Comparison of ENCODE assay signal across 9 cellular contexts in genomic region chr16:3022208-3022696, GRCh38. TPM values are rescaled to one million over a fixed set of nuclear protein-coding genes. Genes with fewer than 3 reads are reported as not detected.
DNase-seq lines count a peak whose midpoint lies in the region; ATAC-seq lines count a peak whose summit lies in the region.
"Had no signal": no experiment of that assay in that cellular context is flagged by ENCODE, and none has a peak within 500 bp of the region (broad histone marks: within the 10 kb centered on the region; RNA-seq: fewer than 3 reads in every experiment).

No MANE protein-coding gene starts in this region.

- no peaks in the 10 kb centered on the region for H3K9me3 Mint-ChIP-seq in activated CD8-positive, alpha-beta memory T cell treated with anti-CD3 and anti-CD28 coated beads, Interleukin-2, amount 10 ng/mL, durations not matched to agents 7 days and 5 days (ENCODE audit: low read depth)

- ATAC-seq in activated CD8-positive, alpha-beta memory T cell treated with anti-CD3 and anti-CD28 coated beads, Interleukin-2, amount 10 ng/mL, durations not matched to agents 7 days and 5 days = peak; percentile 35
- ATAC-seq in GM21717 (IDR thresholded peaks at IDR 0.05; ENCODE audit: unreplicated experiment) (no peak), GM18909 (IDR thresholded peaks at IDR 0.05; ENCODE audit: poor library complexity, unreplicated experiment) (no peak)

- no peaks in the 10 kb centered on the region for H3K9me3 ChIP-seq in effector memory CD4-positive, alpha-beta T cell (ENCODE audit: control insufficient read depth, low read length)
- no peaks in the 10 kb centered on the region for H3K9me3 ChIP-seq in mesodermal cell (ENCODE audit: control insufficient read depth, low read length)

- H3K4me3 ChIP-seq in effector memory CD4-positive, alpha-beta T cell (ENCODE audit: insufficient read depth, low read depth, low read length, poor library complexity, severe bottlenecking) = no peak overlapping the region
- H3K4me3 ChIP-seq in mesodermal cell (ENCODE audit: extremely low read depth, insufficient read depth, low read length, poor library complexity, severe bottlenecking) = peak overlapping the region; percentile 73

- peak overlapping the region; percentile 82 for H3K4me3 Mint-ChIP-seq in activated CD8-positive, alpha-beta memory T cell treated with anti-CD3 and anti-CD28 coated beads, Interleukin-2, amount 10 ng/mL, durations not matched to agents 7 days and 5 days

- H3K4me1 ChIP-seq in effector memory CD4-positive, alpha-beta T cell (ENCODE audit: control insufficient read depth, insufficient read depth, low read length, poor library complexity, severe bottlenecking) = peaks cover 53% of the 10 kb centered on the region
- peaks cover 15% of the 10 kb centered on the region for H3K4me1 ChIP-seq in mesodermal cell (ENCODE audit: control insufficient read depth, insufficient read depth, low read length, poor library complexity, severe bottlenecking)

- H3K27me3 Mint-ChIP-seq in activated CD8-positive, alpha-beta memory T cell treated with anti-CD3 and anti-CD28 coated beads, Interleukin-2, amount 10 ng/mL, durations not matched to agents 7 days and 5 days = peaks cover 12% of the 10 kb centered on the region

- peaks cover 4% of the 10 kb centered on the region for H3K27me3 ChIP-seq in effector memory CD4-positive, alpha-beta T cell (replicated peaks; ENCODE audit: control insufficient read depth, insufficient read depth, low read length, poor library complexity, severe bottlenecking)

- CTCF ChIA-PET in activated CD8-positive, alpha-beta memory T cell treated with anti-CD3 and anti-CD28 coated beads, Interleukin-2, amount 10 ng/mL, durations not matched to agents 7 days and 5 days (lab: Charles Lee) = interaction anchor here (0.6 to 17.9 kb wide), 10 partner anchors 8 to 138 kb away, joined by 3 to 370 read pairs (median 7); partner anchors contain the start of genes CLDN9, MMP25 and ZNF213

- peaks cover 19% of the 10 kb centered on the region for H3K36me3 ChIP-seq in effector memory CD4-positive, alpha-beta T cell (ENCODE audit: control insufficient read depth, insufficient read depth, low read length)
- H3K36me3 ChIP-seq in mesodermal cell (ENCODE audit: control insufficient read depth, insufficient read depth, low read length) = peaks cover 35% of the 10 kb centered on the region

- WGBS in mesodermal cell (ENCODE audit: insufficient coverage in 2 of 2), 2 experiments = 0 to 2% methylated on average over 5 to 6 of the region's 8 CpGs

- peaks cover 44% of the 10 kb centered on the region for H3K4me1 Mint-ChIP-seq in activated CD8-positive, alpha-beta memory T cell treated with anti-CD3 and anti-CD28 coated beads, Interleukin-2, amount 10 ng/mL, durations not matched to agents 7 days and 5 days

- H3K27ac Mint-ChIP-seq in activated CD8-positive, alpha-beta memory T cell treated with anti-CD3 and anti-CD28 coated beads, Interleukin-2, amount 10 ng/mL, durations not matched to agents 7 days and 5 days = peak overlapping the region; percentile 92

- peak; percentile 90 for DNase-seq in DMS 273 (lab: John Stamatoyannopoulos, UW; ENCODE audit: unreplicated experiment)
- peak; percentile 92 for DNase-seq in NCI-H226
- peak; percentile 90 for DNase-seq in activated CD8-positive, alpha-beta memory T cell treated with anti-CD3 and anti-CD28 coated beads, Interleukin-2, amount 10 ng/mL, durations not matched to agents 7 days and 5 days
- peak; percentile 67 to 74 (median 69) for DNase-seq in effector memory CD4-positive, alpha-beta T cell
- peak; percentile 79 for DNase-seq in stimulated activated CD8-positive, alpha-beta memory T cell treated with anti-CD3 and anti-CD28 coated beads, Interleukin-15, amount 100 ng/mL, for 1 hour (ENCODE audit: low read depth)

- H3K36me3 Mint-ChIP-seq in activated CD8-positive, alpha-beta memory T cell treated with anti-CD3 and anti-CD28 coated beads, Interleukin-2, amount 10 ng/mL, durations not matched to agents 7 days and 5 days = peaks cover 12% of the 10 kb centered on the region

- peak overlapping the region; percentile 88 for H3K27ac ChIP-seq in effector memory CD4-positive, alpha-beta T cell (ENCODE audit: insufficient read depth, low read length, poor library complexity, severe bottlenecking)
- H3K27ac ChIP-seq in mesodermal cell (ENCODE audit: low read depth, low read length, severe bottlenecking) = peak overlapping the region; percentile 100

RNA-seq across cellular contexts. Expression of gene HCFC1R1, which starts 1.5 kb away (rescaled TPM):
- 10 to 100 TPM; 31.8 to 34.3 TPM for total RNA-seq in activated CD8-positive, alpha-beta memory T cell treated with anti-CD3 and anti-CD28 coated beads, Interleukin-2, amount 10 ng/mL, durations not matched to agents 7 days and 5 days
- 106 TPM for polyA plus RNA-seq in mesodermal cell (2013, experiment 1 of 2)
- polyA plus RNA-seq in mesodermal cell (2013, experiment 2 of 2) = 97.8 TPM

RNA-seq across cellular contexts. Expression of gene THOC6, which starts 1.6 kb away (rescaled TPM):
- 10 to 100 TPM; 45.6 to 51.5 TPM for total RNA-seq in activated CD8-positive, alpha-beta memory T cell treated with anti-CD3 and anti-CD28 coated beads, Interleukin-2, amount 10 ng/mL, durations not matched to agents 7 days and 5 days
- polyA plus RNA-seq in mesodermal cell (2013, experiment 1 of 2) = 35.8 TPM
- 31.4 TPM for polyA plus RNA-seq in mesodermal cell (2013, experiment 2 of 2)

RNA-seq across cellular contexts. Expression of gene TNFRSF12A, which starts 2.1 kb away (rescaled TPM):
- 1 to 10 TPM; 5.5 to 5.9 TPM for total RNA-seq in activated CD8-positive, alpha-beta memory T cell treated with anti-CD3 and anti-CD28 coated beads, Interleukin-2, amount 10 ng/mL, durations not matched to agents 7 days and 5 days
- polyA plus RNA-seq in mesodermal cell (2013, experiment 1 of 2) = 82.1 TPM
- 58.3 TPM for polyA plus RNA-seq in mesodermal cell (2013, experiment 2 of 2)

RNA-seq across cellular contexts. Expression of gene CLDN6, which starts 4.3 kb away (rescaled TPM):
- not detected for total RNA-seq in activated CD8-positive, alpha-beta memory T cell treated with anti-CD3 and anti-CD28 coated beads, Interleukin-2, amount 10 ng/mL, durations not matched to agents 7 days and 5 days
- 55.8 TPM for polyA plus RNA-seq in mesodermal cell (2013, experiment 1 of 2)
- 47.6 TPM for polyA plus RNA-seq in mesodermal cell (2013, experiment 2 of 2)
- total RNA-seq: T-helper 1 cell treated with Interleukin-12 subunit alpha and Interleukin-12 subunit beta and Interleukin-4 antibody, amounts not matched to agents 30 ng/mL and 1 ng/mL, for 36 hours had no signal

RNA-seq across cellular contexts. Expression of gene CLDN9, which starts 9.5 kb away (rescaled TPM):
- under 1 TPM; 0.09 to 0.15 TPM for total RNA-seq in activated CD8-positive, alpha-beta memory T cell treated with anti-CD3 and anti-CD28 coated beads, Interleukin-2, amount 10 ng/mL, durations not matched to agents 7 days and 5 days
- polyA plus RNA-seq in mesodermal cell (2013, experiment 1 of 2) = not detected
- not detected for polyA plus RNA-seq in mesodermal cell (2013, experiment 2 of 2)
